Comparison of ENCODE assay signal across 8 cellular contexts in genomic region chr3:43286115-43286885, GRCh38. TPM values are rescaled to one million over a fixed set of nuclear protein-coding genes. Genes with fewer than 3 reads are reported as not detected.
DNase-seq lines count a peak whose midpoint lies in the region; ATAC-seq lines count a peak whose summit lies in the region.

A gene with protein sequence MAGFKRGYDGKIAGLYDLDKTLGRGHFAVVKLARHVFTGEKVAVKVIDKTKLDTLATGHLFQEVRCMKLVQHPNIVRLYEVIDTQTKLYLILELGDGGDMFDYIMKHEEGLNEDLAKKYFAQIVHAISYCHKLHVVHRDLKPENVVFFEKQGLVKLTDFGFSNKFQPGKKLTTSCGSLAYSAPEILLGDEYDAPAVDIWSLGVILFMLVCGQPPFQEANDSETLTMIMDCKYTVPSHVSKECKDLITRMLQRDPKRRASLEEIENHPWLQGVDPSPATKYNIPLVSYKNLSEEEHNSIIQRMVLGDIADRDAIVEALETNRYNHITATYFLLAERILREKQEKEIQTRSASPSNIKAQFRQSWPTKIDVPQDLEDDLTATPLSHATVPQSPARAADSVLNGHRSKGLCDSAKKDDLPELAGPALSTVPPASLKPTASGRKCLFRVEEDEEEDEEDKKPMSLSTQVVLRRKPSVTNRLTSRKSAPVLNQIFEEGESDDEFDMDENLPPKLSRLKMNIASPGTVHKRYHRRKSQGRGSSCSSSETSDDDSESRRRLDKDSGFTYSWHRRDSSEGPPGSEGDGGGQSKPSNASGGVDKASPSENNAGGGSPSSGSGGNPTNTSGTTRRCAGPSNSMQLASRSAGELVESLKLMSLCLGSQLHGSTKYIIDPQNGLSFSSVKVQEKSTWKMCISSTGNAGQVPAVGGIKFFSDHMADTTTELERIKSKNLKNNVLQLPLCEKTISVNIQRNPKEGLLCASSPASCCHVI (plus strand): TSS chr3:43286540. CDS start chr3:43303204, 16,664 bp downstream.

- no peaks in the 10 kb centered on the region for H3K9me3 Mint-ChIP-seq in activated T-helper 17 cell treated with anti-CD3 and anti-CD28 coated beads, Interleukin-2, amount 50 U/mL, for 72 hours
- no peaks in the 10 kb centered on the region for H3K9me3 Mint-ChIP-seq in natural killer cell treated with Interleukin-12 subunit alpha and Interleukin-12 subunit beta and Interleukin-15 and Interleukin-18, amount 100 ng/mL, for 72 hours

- H3K27me3 Mint-ChIP-seq in activated T-helper 17 cell treated with anti-CD3 and anti-CD28 coated beads, Interleukin-2, amount 50 U/mL, for 72 hours = no peaks in the 10 kb centered on the region
- H3K27me3 Mint-ChIP-seq in natural killer cell treated with Interleukin-12 subunit alpha and Interleukin-12 subunit beta and Interleukin-15 and Interleukin-18, amount 100 ng/mL, for 72 hours = no peaks in the 10 kb centered on the region

- peaks cover 25% of the 10 kb centered on the region for H3K36me3 Mint-ChIP-seq in activated T-helper 17 cell treated with anti-CD3 and anti-CD28 coated beads, Interleukin-2, amount 50 U/mL, for 72 hours (ENCODE audit: low read depth)
- H3K36me3 Mint-ChIP-seq in natural killer cell treated with Interleukin-12 subunit alpha and Interleukin-12 subunit beta and Interleukin-15 and Interleukin-18, amount 100 ng/mL, for 72 hours = peaks cover 10% of the 10 kb centered on the region

- H3K4me1 Mint-ChIP-seq in activated T-helper 17 cell treated with anti-CD3 and anti-CD28 coated beads, Interleukin-2, amount 50 U/mL, for 72 hours = peaks cover 24% of the 10 kb centered on the region
- peaks cover 37 to 43% of the 10 kb centered on the region in 2 donors for H3K4me1 Mint-ChIP-seq in natural killer cell treated with Interleukin-12 subunit alpha and Interleukin-12 subunit beta and Interleukin-15 and Interleukin-18, amount 100 ng/mL, for 72 hours (ENCODE audit: low read depth in 2 of 2)

- DNase-seq in DMS 273 (lab: John Stamatoyannopoulos, UW; ENCODE audit: unreplicated experiment) (peak; percentile 86), HT1080 (ENCODE audit: low read depth) (peak; percentile 66), RPMI7951 (ENCODE audit: low read depth) (peak; percentile 78), fibroblast of peridontal ligament (ENCODE audit: extremely low read depth) (peak; percentile 55)
- peak; percentile 91 for DNase-seq in natural killer cell treated with Interleukin-12 subunit alpha and Interleukin-12 subunit beta and Interleukin-15 and Interleukin-18, amount 100 ng/mL, for 72 hours (ENCODE audit: low spot score)
- peak; percentile 97 for DNase-seq in stimulated activated naive CD8-positive, alpha-beta T cell treated with anti-CD3 and anti-CD28 coated beads, Interleukin-15, Interleukin-2, amounts not matched to agents 100 U/mL and 50 U/mL, for 24 hours

- H3K27ac Mint-ChIP-seq in activated T-helper 17 cell treated with anti-CD3 and anti-CD28 coated beads, Interleukin-2, amount 50 U/mL, for 72 hours = peak within 1 kb of the TSS; percentile 87
- peak within 1 kb of the TSS; percentile 95 to 96 for H3K27ac Mint-ChIP-seq in natural killer cell treated with Interleukin-12 subunit alpha and Interleukin-12 subunit beta and Interleukin-15 and Interleukin-18, amount 100 ng/mL, for 72 hours

- peak; percentile 57 for ATAC-seq in GM19468 (IDR thresholded peaks at IDR 0.05; ENCODE audit: extremely low read depth, unreplicated experiment)
- peak; percentile 87 for ATAC-seq in activated T-helper 17 cell treated with anti-CD3 and anti-CD28 coated beads, Interleukin-2, amount 50 U/mL, for 72 hours (replicated peaks)
- ATAC-seq in natural killer cell treated with Interleukin-12 subunit alpha and Interleukin-12 subunit beta and Interleukin-15 and Interleukin-18, amount 100 ng/mL, for 72 hours = peak; percentile 95 to 96
- peak; percentile 83 for ATAC-seq in stimulated activated naive CD8-positive, alpha-beta T cell treated with anti-CD3 and anti-CD28 coated beads, Interleukin-15, Interleukin-2, amounts not matched to agents 100 U/mL and 50 U/mL, for 24 hours

- peak within 1 kb of the TSS; percentile 90 for H3K4me3 Mint-ChIP-seq in activated T-helper 17 cell treated with anti-CD3 and anti-CD28 coated beads, Interleukin-2, amount 50 U/mL, for 72 hours
- H3K4me3 Mint-ChIP-seq in natural killer cell treated with Interleukin-12 subunit alpha and Interleukin-12 subunit beta and Interleukin-15 and Interleukin-18, amount 100 ng/mL, for 72 hours = peak within 1 kb of the TSS; percentile 96

RNA-seq across cellular contexts. Expression of the gene that starts here (rescaled TPM):
- 13.7 and 15.2 TPM in 2 replicates for total RNA-seq in HT1080 (2014; rRNA removed; shearing (Covaris generic))
- 8.9 and 12.2 TPM in 2 replicates for polyA plus RNA-seq in HT1080 (2015; cell fraction: cytosol; rRNA removed)
- 17.5 and 18.7 TPM in 2 replicates for polyA plus RNA-seq in HT1080 (2015; cell fraction: nucleus; rRNA removed)
- total RNA-seq in RPMI7951 (2014; rRNA removed; shearing (Covaris generic)) = 15.3 and 16.0 TPM in 2 replicates
- 10 to 100 TPM; 25.7 to 25.8 TPM for total RNA-seq in activated T-helper 17 cell treated with anti-CD3 and anti-CD28 coated beads, Interleukin-2, amount 50 U/mL, for 72 hours
- total RNA-seq in natural killer cell treated with Interleukin-12 subunit alpha and Interleukin-12 subunit beta and Interleukin-15 and Interleukin-18, amount 100 ng/mL, for 72 hours = 10 to 100 TPM; 41.9 to 45.4 TPM

Comparison
In these comparisons a context has a peak if more than half of its experiments do, and no peak if none do; other contexts are left out.
1. Peak in every context shown above with its lines: DNase-seq and ATAC-seq.